8 cellular contexts compared by ENCODE assay signal in the genomic region with DNA sequence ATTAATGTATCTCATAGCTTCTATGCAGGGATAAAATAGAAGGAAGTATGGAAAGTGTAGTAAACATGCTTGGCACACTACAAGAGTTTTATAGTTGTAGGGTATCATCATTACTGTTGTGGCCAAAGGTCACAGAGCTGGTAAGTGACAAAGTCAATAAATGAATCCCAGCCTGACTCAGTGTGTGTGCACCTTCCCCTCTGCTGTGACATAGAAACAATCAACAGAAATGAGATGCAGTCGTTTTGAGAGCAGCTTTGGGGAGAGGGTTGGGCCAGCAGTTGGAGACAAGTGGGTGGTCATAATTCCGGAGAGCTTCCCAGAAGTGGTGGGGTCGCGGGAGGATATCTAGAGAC.
DNase-seq lines count a peak whose midpoint lies in the region; ATAC-seq and TF ChIP-seq lines count a peak whose summit lies in the region.

No MANE protein-coding gene starts in this region.

- peak; percentile 97 for ATAC-seq in left colon
- ATAC-seq in stimulated activated effector memory CD8-positive, alpha-beta T cell treated with anti-CD3 and anti-CD28 coated beads, Interleukin-12 subunit alpha, Interleukin-12 subunit beta, amount 100 ng/mL, for 72 hours, result peak; percentile 80

- no peaks in the 10 kb centered on the region for H3K36me3 Mint-ChIP-seq in stimulated activated effector memory CD8-positive, alpha-beta T cell treated with anti-CD3 and anti-CD28 coated beads, Interleukin-12 subunit alpha, Interleukin-12 subunit beta, amount 100 ng/mL, for 72 hours

- H3K9me3 Mint-ChIP-seq in stimulated activated effector memory CD8-positive, alpha-beta T cell treated with anti-CD3 and anti-CD28 coated beads, Interleukin-12 subunit alpha, Interleukin-12 subunit beta, amount 100 ng/mL, for 72 hours, result no peaks in the 10 kb centered on the region

- intact Hi-C loops in left colon (cut with DNase I, micrococcal nuclease), result no loop called here

- TF ChIP-seq CTCF in VCaP (conservative IDR thresholded peaks at IDR 0.05), result no peak

- no peak overlapping the region for H3K4me3 Mint-ChIP-seq in stimulated activated effector memory CD8-positive, alpha-beta T cell treated with anti-CD3 and anti-CD28 coated beads, Interleukin-12 subunit alpha, Interleukin-12 subunit beta, amount 100 ng/mL, for 72 hours

- H3K4me1 Mint-ChIP-seq in stimulated activated effector memory CD8-positive, alpha-beta T cell treated with anti-CD3 and anti-CD28 coated beads, Interleukin-12 subunit alpha, Interleukin-12 subunit beta, amount 100 ng/mL, for 72 hours, result peaks cover 18% of the 10 kb centered on the region

- peak overlapping the region; percentile 27 for H3K27ac Mint-ChIP-seq in stimulated activated effector memory CD8-positive, alpha-beta T cell treated with anti-CD3 and anti-CD28 coated beads, Interleukin-12 subunit alpha, Interleukin-12 subunit beta, amount 100 ng/mL, for 72 hours

- peak overlapping the region; percentile 70 for H3K27ac ChIP-seq in VCaP

- DNase-seq in NCI-H1694 (lab: John Stamatoyannopoulos, UW) (peak; percentile 35), NCI-H1694 treated with DMSO at 0.1 percent for 48 hours (lab: John Stamatoyannopoulos, UW) (no peak), left colon (peak in 1 of 2 donors; percentile 46), globus pallidus (ENCODE audit: low spot score) (no peak), SHP77 treated with DMSO at 0.1 percent for 48 hours (lab: John Stamatoyannopoulos, UW) (no peak), NCI-H446 treated with DMSO at 0.1 percent for 48 hours (lab: John Stamatoyannopoulos, UW) (no peak)
- no peak for DNase-seq in stimulated activated effector memory CD8-positive, alpha-beta T cell treated with anti-CD3 and anti-CD28 coated beads, Interleukin-12 subunit alpha, Interleukin-12 subunit beta, amount 100 ng/mL, for 72 hours (ENCODE audit: low spot score in 2 of 2)
